ENCODE assay signal across 14 cellular contexts in the genomic region with DNA sequence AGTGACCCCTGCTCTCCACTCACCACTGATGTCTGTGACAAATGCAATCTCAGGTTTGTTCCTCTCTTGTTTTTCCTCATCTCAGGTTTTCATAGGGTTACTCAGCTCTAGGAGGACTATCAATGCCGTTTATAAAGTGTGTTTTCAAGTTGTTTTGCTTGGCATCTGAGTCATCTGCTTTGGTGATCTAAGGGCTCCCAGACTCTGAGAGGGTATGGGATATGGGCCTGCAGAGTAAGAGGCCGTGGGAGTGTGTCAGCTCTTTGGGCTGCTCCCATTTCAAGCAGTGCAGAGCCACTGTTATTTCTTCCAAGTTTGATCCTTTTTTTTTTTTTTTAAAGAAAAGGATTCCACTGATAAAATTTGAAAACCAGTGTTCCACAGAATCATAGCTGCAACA. TPM values are rescaled to one million over a fixed set of nuclear protein-coding genes. Genes with fewer than 3 reads are reported as not detected.
DNase-seq lines count a peak whose midpoint lies in the region; ATAC-seq and TF ChIP-seq lines count a peak whose summit lies in the region.
"Had no signal": no experiment of that assay in that cellular context is flagged by ENCODE, and none has a peak within 500 bp of the region (broad histone marks: within the 10 kb centered on the region; RNA-seq: fewer than 3 reads in every experiment).

No MANE protein-coding gene starts in this region.

- H3K9me3 ChIP-seq in SK-N-SH: no peaks in the 10 kb centered on the region
- H3K9me3 ChIP-seq: breast epithelium had no signal

- no peak overlapping the region for H3K9ac ChIP-seq in SK-N-SH

- no peaks in the 10 kb centered on the region for H3K79me2 ChIP-seq in SK-N-SH (ENCODE audit: insufficient read depth)

- TF ChIP-seq CTCF in SK-N-SH (IDR thresholded peaks at IDR 0.05) (no peak), fibroblast of pulmonary artery (IDR thresholded peaks at IDR 0.05; ENCODE audit: low read length, missing control alignments) (no peak), GM10248 (IDR thresholded peaks at IDR 0.05; ENCODE audit: control extremely low read depth, extremely low read depth, low read depth, missing control alignments) (no peak)

- H4K20me1 ChIP-seq in SK-N-SH (ENCODE audit: insufficient read depth): no peaks in the 10 kb centered on the region

- H3K27ac ChIP-seq in SK-N-SH (ENCODE audit: low read depth in 2 of 2, low read length in 1 of 2): peak overlapping the region in 1 of 2 experiments; percentile 89; a peak in 2 of 4 replicates

- H3K36me3 ChIP-seq in SK-N-SH (replicated peaks in 1 of 2; ENCODE audit: control insufficient read depth in 1 of 2, insufficient read depth in 2 of 2, low read length in 1 of 2): peaks cover 39 to 77% of the 10 kb centered on the region in 2 experiments

- peaks cover 16% of the 10 kb centered on the region for H3F3A ChIP-seq in SK-N-SH (replicated peaks; ENCODE audit: insufficient read depth)

- H3K9me2 ChIP-seq in SK-N-SH: no peaks in the 10 kb centered on the region

- no peak for TF ChIP-seq EP300 in SK-N-SH (IDR thresholded peaks at IDR 0.05; ENCODE audit: borderline replicate concordance in 1 of 2, low read depth in 1 of 2, low read length in 1 of 2)

- H3K4me1 ChIP-seq in SK-N-SH (ENCODE audit: control insufficient read depth in 1 of 2, insufficient read depth in 2 of 2, low read depth in 1 of 2, low read length in 1 of 2): peaks cover 0 to 7% of the 10 kb centered on the region in 2 experiments; a peak in 2 of 4 replicates
- H3K4me1 ChIP-seq: breast epithelium had no signal

- H3K27me3 ChIP-seq in SK-N-SH (ENCODE audit: insufficient read depth): no peaks in the 10 kb centered on the region
- H3K27me3 ChIP-seq: breast epithelium had no signal

- 47% methylated on average over 2 of the region's 2 CpGs for WGBS in SK-N-SH (ENCODE audit: low lambda C conversion rate)

- peak overlapping the region; percentile 43; the same call in 1 of the 2 replicates for H3K4me2 ChIP-seq in SK-N-SH

- CTCF ChIA-PET in SK-N-SH (lab: Yijun Ruan, JAX): interaction anchor here (0.6 to 6.6 kb wide), 4 partner anchors 12 to 34 kb away, joined by 3 to 37 read pairs (median 4); no protein-coding TSS in a partner anchor
- CTCF ChIA-PET in GM10248 (lab: Yijun Ruan, JAX): interaction anchor here (1.3 to 4.8 kb wide), 4 partner anchors 10 to 50 kb away, joined by 3 to 29 read pairs (median 4); no protein-coding TSS in a partner anchor

- H3K4me3 ChIP-seq in SK-N-SH (ENCODE audit: low read depth in 2 of 2, low read length in 1 of 2): no peak overlapping the region
- no peak overlapping the region for H3K4me3 ChIP-seq in fibroblast of pulmonary artery (replicated peaks; ENCODE audit: low read depth, low read length)
- H3K4me3 ChIP-seq: breast epithelium had no signal

- no peak overlapping the region for H2AFZ ChIP-seq in SK-N-SH (ENCODE audit: low read depth)

- no peak for TF ChIP-seq RAD21 in SK-N-SH (IDR thresholded peaks at IDR 0.05; ENCODE audit: low read length)

- POLR2A ChIA-PET in SK-N-SH (lab: Yijun Ruan, JAX) (no interaction called here), GM10248 (lab: Yijun Ruan, JAX) (no interaction called here)

- no peak for ATAC-seq in HG02885 (IDR thresholded peaks at IDR 0.05; ENCODE audit: poor library complexity, unreplicated experiment)

- DNase-seq in AG08395 (ENCODE audit: low spot score) (peak; percentile 46), SK-N-SH (no peak), fibroblast of pulmonary artery (ENCODE audit: low read depth) (peak; percentile 55), non-pigmented ciliary epithelial cell (ENCODE audit: low read depth) (peak; percentile 45), NCI-H510A treated with DMSO at 0.1 percent for 48 hours (lab: John Stamatoyannopoulos, UW) (no peak), NCI-H2029 (lab: John Stamatoyannopoulos, UW) (no peak), GM10248 (ENCODE audit: extremely low spot score) (no peak)
- DNase-seq: ACHN; activated gamma-delta T cell; effector memory CD4-positive, alpha-beta T cell; kidney; stimulated activated CD4-positive, alpha-beta T cell treated with anti-CD3 and anti-CD28 coated beads, Interleukin-4, amount 100 ng/mL, for 4 hours had no signal

TF ChIP-seq in SK-N-SH, 30 proteins besides CTCF, POLR2A, EP300 and RAD21:
- no peak for TF ChIP-seq TEAD4 (IDR thresholded peaks at IDR 0.05; ENCODE audit: borderline replicate concordance, insufficient read depth)
- no peak for TF ChIP-seq NRF1 (IDR thresholded peaks at IDR 0.05; ENCODE audit: low read depth, low read length)
- TF ChIP-seq RCOR1 (IDR thresholded peaks at IDR 0.05; ENCODE audit: low read length): no peak
- no peak for TF ChIP-seq TAF1 (IDR thresholded peaks at IDR 0.05; ENCODE audit: borderline replicate concordance, low read depth, low read length)
- TF ChIP-seq, protein P1, sequence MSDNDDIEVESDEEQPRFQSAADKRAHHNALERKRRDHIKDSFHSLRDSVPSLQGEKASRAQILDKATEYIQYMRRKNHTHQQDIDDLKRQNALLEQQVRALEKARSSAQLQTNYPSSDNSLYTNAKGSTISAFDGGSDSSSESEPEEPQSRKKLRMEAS (IDR thresholded peaks at IDR 0.05; ENCODE audit: low read depth): no peak
- TF ChIP-seq MEF2A (IDR thresholded peaks at IDR 0.05; ENCODE audit: borderline replicate concordance, low read depth): no peak
- no peak for TF ChIP-seq ELF1 (IDR thresholded peaks at IDR 0.05)
- TF ChIP-seq, protein P2, sequence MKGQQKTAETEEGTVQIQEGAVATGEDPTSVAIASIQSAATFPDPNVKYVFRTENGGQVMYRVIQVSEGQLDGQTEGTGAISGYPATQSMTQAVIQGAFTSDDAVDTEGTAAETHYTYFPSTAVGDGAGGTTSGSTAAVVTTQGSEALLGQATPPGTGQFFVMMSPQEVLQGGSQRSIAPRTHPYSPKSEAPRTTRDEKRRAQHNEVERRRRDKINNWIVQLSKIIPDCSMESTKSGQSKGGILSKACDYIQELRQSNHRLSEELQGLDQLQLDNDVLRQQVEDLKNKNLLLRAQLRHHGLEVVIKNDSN (IDR thresholded peaks at IDR 0.05; ENCODE audit: borderline replicate concordance, low read depth): no peak

RNA-seq across cellular contexts. Expression of a gene that starts 46.3 kb away (rescaled TPM):
- 21.9 and 29.0 TPM in 2 replicates for polyA plus RNA-seq in SK-N-SH (2012; rRNA removed)
- polyA plus RNA-seq in SK-N-SH (2012; cell fraction: cytosol; rRNA removed): 22.5 and 23.0 TPM in 2 replicates
- 23.1 and 37.0 TPM in 2 replicates for polyA plus RNA-seq in SK-N-SH (2012; cell fraction: nucleus; rRNA removed)

Comparison
In these comparisons a context has a peak if more than half of its experiments do, and no peak if none do; other contexts are left out.
1. DNase-seq: peak in AG08395 (single experiment), fibroblast of pulmonary artery (single experiment) and non-pigmented ciliary epithelial cell (single experiment); none in SK-N-SH (single experiment), NCI-H510A treated with DMSO at 0.1 percent for 48 hours (single experiment), NCI-H2029 (single experiment) and GM10248 (single experiment).